In genomic region chr11:103863497-103863896, GRCh38 we compare ENCODE assay signal across 21 cellular contexts.
A peak's percentile ranks its signal among the peaks of the same experiment; 100 is the strongest.
DNase-seq lines count a peak whose midpoint lies in the region; ATAC-seq and TF ChIP-seq lines count a peak whose summit lies in the region.
"Had no signal": no experiment of that assay in that cellular context is flagged by ENCODE, and none has a peak within 500 bp of the region (broad histone marks: within the 10 kb centered on the region; RNA-seq: fewer than 3 reads in every experiment).

No MANE protein-coding gene starts in this region.

- DNase-seq in AG08396 (ENCODE audit: low spot score) (peak; percentile 6), HUDEP-2 (lab: John Stamatoyannopoulos, UW; ENCODE audit: unreplicated experiment in 76 of 76) (peak in 53 of 76 experiments; percentile 1 to 95 (median 63)), amniotic epithelial cell (ENCODE audit: low read depth) (peak; percentile 84), fibroblast of the conjunctiva (ENCODE audit: low read depth) (peak; percentile 56), osteocyte (ENCODE audit: extremely low spot score, unreplicated experiment) (no peak)
- DNase-seq: activated CD4-positive, alpha-beta T cell treated with anti-CD3 and anti-CD28 coated beads for 48 hours; activated CD8-positive, alpha-beta memory T cell treated with anti-CD3 and anti-CD28 coated beads, Interleukin-2, amount 50 U/mL, for 4 hours; activated naive CD4-positive, alpha-beta T cell; KBM-7; left colon; NCI-H446; occipital lobe; SHP77; stimulated activated CD4-positive, alpha-beta T cell treated with anti-CD3 and anti-CD28 coated beads, Interleukin-4, amount 100 ng/mL, for 24 hours; stimulated activated CD8-positive, alpha-beta memory T cell treated with anti-CD3 and anti-CD28 coated beads, Interleukin-4, amount 100 ng/mL, for 48 hours had no signal

- H3K27me3 Mint-ChIP-seq in osteocyte (ENCODE audit: unreplicated experiment) = no peaks in the 10 kb centered on the region
- H3K27me3 Mint-ChIP-seq: dendritic cell treated with granulocyte-macrophage colony-stimulating factor and Interleukin-4, amounts not matched to agents 40 ng/mL and 50 ng/mL, for 4 days had no signal

- ATAC-seq in HG02610 (IDR thresholded peaks at IDR 0.05; ENCODE audit: unreplicated experiment) (no peak), HG02759 (IDR thresholded peaks at IDR 0.05; ENCODE audit: unreplicated experiment) (no peak), GM19324 (IDR thresholded peaks at IDR 0.05; ENCODE audit: low FRiP score, unreplicated experiment) (no peak)
- ATAC-seq: left colon had no signal

- H3K9me3 Mint-ChIP-seq in osteocyte (ENCODE audit: unreplicated experiment) = no peaks in the 10 kb centered on the region
- H3K9me3 Mint-ChIP-seq: dendritic cell treated with granulocyte-macrophage colony-stimulating factor and Interleukin-4, amounts not matched to agents 40 ng/mL and 50 ng/mL, for 4 days; H9 had no signal

- no peaks in the 10 kb centered on the region for H3K36me3 Mint-ChIP-seq in osteocyte (ENCODE audit: unreplicated experiment)

- H3K27ac Mint-ChIP-seq in osteocyte (ENCODE audit: unreplicated experiment) = no peak overlapping the region
- H3K27ac Mint-ChIP-seq: B cell; dendritic cell treated with granulocyte-macrophage colony-stimulating factor and Interleukin-4, amounts not matched to agents 40 ng/mL and 50 ng/mL, for 4 days; H9 had no signal

- no peak overlapping the region for H3K4me3 Mint-ChIP-seq in osteocyte (ENCODE audit: unreplicated experiment)
- H3K4me3 Mint-ChIP-seq: B cell; dendritic cell treated with granulocyte-macrophage colony-stimulating factor and Interleukin-4, amounts not matched to agents 40 ng/mL and 50 ng/mL, for 4 days; H9 had no signal

- TF ChIP-seq CTCF in osteocyte (IDR thresholded peaks at IDR 0.05) = no peak

- no peaks in the 10 kb centered on the region for H3K4me1 Mint-ChIP-seq in osteocyte (ENCODE audit: unreplicated experiment)
